In genomic region chr5:179608131-179608581, GRCh38 we compare ENCODE assay signal across 8 cellular contexts. TPM values are rescaled to one million over a fixed set of nuclear protein-coding genes. Genes with fewer than 3 reads are reported as not detected.
DNase-seq lines count a peak whose midpoint lies in the region; ATAC-seq and TF ChIP-seq lines count a peak whose summit lies in the region.

No MANE protein-coding gene starts in this region.

- peaks cover 81% of the 10 kb centered on the region for H3K36me3 Mint-ChIP-seq in GM23338 (ENCODE audit: low read depth)
- H3K36me3 Mint-ChIP-seq in dendritic cell treated with granulocyte-macrophage colony-stimulating factor and Interleukin-4, amounts not matched to agents 40 ng/mL and 50 ng/mL, for 4 days (ENCODE audit: low read depth), result peaks cover 99% of the 10 kb centered on the region

- no peak for ATAC-seq in GM23338
- no peak for ATAC-seq in GM21825 (IDR thresholded peaks at IDR 0.05; ENCODE audit: unreplicated experiment)
- no peak for ATAC-seq in HG03108 (IDR thresholded peaks at IDR 0.05; ENCODE audit: unreplicated experiment)

- H3K4me2 ChIP-seq in GM23338, result no peak overlapping the region

- no peaks in the 10 kb centered on the region for H3K9me2 ChIP-seq in GM23338 (ENCODE audit: insufficient read depth)

- TF ChIP-seq CTCF in GM23338 (conservative IDR thresholded peaks at IDR 0.05; ENCODE audit: low read depth in 2 of 2) (no peak), RWPE1 (conservative IDR thresholded peaks at IDR 0.05; ENCODE audit: low read depth) (no peak)

- no peak overlapping the region for H3K4me3 ChIP-seq in GM23338

- H3K27me3 Mint-ChIP-seq in GM23338 (ENCODE audit: insufficient read depth, low read depth, poor library complexity), result peaks cover 62% of the 10 kb centered on the region
- no peaks in the 10 kb centered on the region for H3K27me3 Mint-ChIP-seq in dendritic cell treated with granulocyte-macrophage colony-stimulating factor and Interleukin-4, amounts not matched to agents 40 ng/mL and 50 ng/mL, for 4 days

- intact Hi-C loops in dendritic cell treated with granulocyte-macrophage colony-stimulating factor and Interleukin-4, amounts not matched to agents 40 ng/mL and 50 ng/mL, for 4 days (cut with micrococcal nuclease), result no loop called here
- intact Hi-C loops in posterior vena cava (cut with DNase I), result no loop called here

- DNase-seq in GM23338 (ENCODE audit: low spot score), result no peak
- DNase-seq in RWPE1 (ENCODE audit: low spot score), result no peak
- DNase-seq in posterior vena cava (ENCODE audit: low spot score), result peak; percentile 67
- no peak for DNase-seq in superior temporal gyrus (ENCODE audit: extremely low spot score)
- no peak for DNase-seq in KG1 (lab: John Stamatoyannopoulos, UW)

- H3K27ac ChIP-seq in GM23338 (ENCODE audit: low read depth) (peak overlapping the region; percentile 69; the same call in 1 of the 2 replicates), RWPE1 (peak overlapping the region; percentile 69)

- POLR2A ChIA-PET in RWPE1 (lab: Yijun Ruan, JAX; ENCODE audit: low non-redundant PET), result no interaction called here

- peaks cover 18% of the 10 kb centered on the region for H4K20me1 ChIP-seq in GM23338 (replicated peaks; ENCODE audit: insufficient read depth)

- H3K9me3 Mint-ChIP-seq in GM23338, result no peaks in the 10 kb centered on the region; the same call in 2 of the 3 replicates
- H3K9me3 Mint-ChIP-seq in dendritic cell treated with granulocyte-macrophage colony-stimulating factor and Interleukin-4, amounts not matched to agents 40 ng/mL and 50 ng/mL, for 4 days, result no peaks in the 10 kb centered on the region

- H3K4me1 Mint-ChIP-seq in GM23338, result peaks cover 10% of the 10 kb centered on the region; the same call in 2 of the 3 replicates
- H3K4me1 Mint-ChIP-seq in dendritic cell treated with granulocyte-macrophage colony-stimulating factor and Interleukin-4, amounts not matched to agents 40 ng/mL and 50 ng/mL, for 4 days (ENCODE audit: low read depth), result peaks cover 44% of the 10 kb centered on the region

- no peak overlapping the region for H3K4me3 Mint-ChIP-seq in GM23338
- H3K4me3 Mint-ChIP-seq in dendritic cell treated with granulocyte-macrophage colony-stimulating factor and Interleukin-4, amounts not matched to agents 40 ng/mL and 50 ng/mL, for 4 days, result no peak overlapping the region

- no peaks in the 10 kb centered on the region; the same call in 1 of the 2 replicates for H3K4me1 ChIP-seq in GM23338 (ENCODE audit: insufficient read depth)

- peaks cover 59% of the 10 kb centered on the region for H3F3A ChIP-seq in GM23338 (replicated peaks; ENCODE audit: low read depth)

- no peaks in the 10 kb centered on the region for H3K79me2 ChIP-seq in GM23338 (replicated peaks; ENCODE audit: insufficient read depth)

- H2AFZ ChIP-seq in GM23338, result no peak overlapping the region

- CTCF ChIA-PET in RWPE1 (lab: Yijun Ruan, JAX), result no interaction called here

- no peaks in the 10 kb centered on the region for H3K27me3 ChIP-seq in GM23338 (ENCODE audit: insufficient read depth)

- H3K27ac Mint-ChIP-seq in GM23338, result no peak overlapping the region
- H3K27ac Mint-ChIP-seq in dendritic cell treated with granulocyte-macrophage colony-stimulating factor and Interleukin-4, amounts not matched to agents 40 ng/mL and 50 ng/mL, for 4 days, result peak overlapping the region; percentile 66

- H3K36me3 ChIP-seq in GM23338 (ENCODE audit: insufficient read depth), result peaks cover 22% of the 10 kb centered on the region

TF ChIP-seq in GM23338, 12 proteins besides CTCF, POLR2A, EP300 and RAD21:
- TF ChIP-seq EZH2 (IDR thresholded peaks at IDR 0.05; ENCODE audit: low read depth, unreplicated experiment), result no peak

RNA-seq across cellular contexts. Expression of gene HNRNPH1, which starts 15.3 kb away (rescaled TPM):
- 572 and 715 TPM in 2 replicates for total RNA-seq in GM23338 (2014; rRNA removed; shearing (Covaris generic))
- 330 and 410 TPM in 2 replicates for polyA plus RNA-seq in GM23338 (2016; fragmentation: Nextera tagmentation; extraction: Ambion mirVana)
- total RNA-seq in posterior vena cava, result 100 to 1,000 TPM; 345 to 404 TPM

RNA-seq across cellular contexts. Expression of gene RUFY1, which starts 57.8 kb away (rescaled TPM):
- 25.0 and 31.6 TPM in 2 replicates for total RNA-seq in GM23338 (2014; rRNA removed; shearing (Covaris generic))
- polyA plus RNA-seq in GM23338 (2016; fragmentation: Nextera tagmentation; extraction: Ambion mirVana), result 22.7 and 25.3 TPM in 2 replicates
- 10 to 100 TPM; 34.8 to 36.6 TPM for total RNA-seq in posterior vena cava
